ENCODE assay signal across 1 cellular context in the genomic region with DNA sequence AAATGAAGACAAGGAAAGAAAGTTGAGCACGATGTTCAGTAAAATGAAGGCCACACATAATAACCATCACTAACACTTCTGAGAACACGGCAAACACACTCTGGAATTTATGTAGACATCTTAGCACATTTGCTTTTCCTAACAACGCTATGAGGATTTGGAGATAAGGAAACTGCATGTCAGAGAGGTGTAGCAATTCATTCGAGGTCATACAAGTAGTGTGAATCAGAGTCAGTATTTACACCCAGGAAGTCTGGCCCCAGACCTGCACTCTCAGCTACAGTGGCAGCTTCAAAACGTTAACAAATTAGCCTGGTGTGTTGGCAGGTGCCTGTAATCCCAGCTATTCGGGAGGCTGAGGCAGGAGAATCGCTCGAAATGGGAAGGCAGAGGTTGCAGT.
TF ChIP-seq lines count a peak whose summit lies in the region.

No MANE protein-coding gene starts in this region.

TF ChIP-seq in SK-N-SH treated with all-trans-retinoic acid at 6 μM for 48 hours, 23 proteins besides CTCF, POLR2A, EP300 and RAD21 (continued from another document):
- TF ChIP-seq, protein P1, sequence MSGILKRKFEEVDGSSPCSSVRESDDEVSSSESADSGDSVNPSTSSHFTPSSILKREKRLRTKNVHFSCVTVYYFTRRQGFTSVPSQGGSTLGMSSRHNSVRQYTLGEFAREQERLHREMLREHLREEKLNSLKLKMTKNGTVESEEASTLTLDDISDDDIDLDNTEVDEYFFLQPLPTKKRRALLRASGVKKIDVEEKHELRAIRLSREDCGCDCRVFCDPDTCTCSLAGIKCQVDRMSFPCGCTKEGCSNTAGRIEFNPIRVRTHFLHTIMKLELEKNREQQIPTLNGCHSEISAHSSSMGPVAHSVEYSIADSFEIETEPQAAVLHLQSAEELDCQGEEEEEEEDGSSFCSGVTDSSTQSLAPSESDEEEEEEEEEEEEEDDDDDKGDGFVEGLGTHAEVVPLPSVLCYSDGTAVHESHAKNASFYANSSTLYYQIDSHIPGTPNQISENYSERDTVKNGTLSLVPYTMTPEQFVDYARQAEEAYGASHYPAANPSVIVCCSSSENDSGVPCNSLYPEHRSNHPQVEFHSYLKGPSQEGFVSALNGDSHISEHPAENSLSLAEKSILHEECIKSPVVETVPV (CRISPR knock-in tag; IDR thresholded peaks at IDR 0.05): no peak
- TF ChIP-seq GLIS3 (CRISPR knock-in tag; IDR thresholded peaks at IDR 0.05) (no peak), ESRRG (CRISPR knock-in tag; IDR thresholded peaks at IDR 0.05) (no peak), SNAI2 (CRISPR knock-in tag; IDR thresholded peaks at IDR 0.05) (no peak), PPARA (CRISPR knock-in tag; IDR thresholded peaks at IDR 0.05; ENCODE audit: borderline replicate concordance) (no peak), ZFP3 (CRISPR knock-in tag; IDR thresholded peaks at IDR 0.05) (no peak), BACH2 (CRISPR knock-in tag; IDR thresholded peaks at IDR 0.05; ENCODE audit: borderline replicate concordance) (no peak)
- TF ChIP-seq, protein P2, sequence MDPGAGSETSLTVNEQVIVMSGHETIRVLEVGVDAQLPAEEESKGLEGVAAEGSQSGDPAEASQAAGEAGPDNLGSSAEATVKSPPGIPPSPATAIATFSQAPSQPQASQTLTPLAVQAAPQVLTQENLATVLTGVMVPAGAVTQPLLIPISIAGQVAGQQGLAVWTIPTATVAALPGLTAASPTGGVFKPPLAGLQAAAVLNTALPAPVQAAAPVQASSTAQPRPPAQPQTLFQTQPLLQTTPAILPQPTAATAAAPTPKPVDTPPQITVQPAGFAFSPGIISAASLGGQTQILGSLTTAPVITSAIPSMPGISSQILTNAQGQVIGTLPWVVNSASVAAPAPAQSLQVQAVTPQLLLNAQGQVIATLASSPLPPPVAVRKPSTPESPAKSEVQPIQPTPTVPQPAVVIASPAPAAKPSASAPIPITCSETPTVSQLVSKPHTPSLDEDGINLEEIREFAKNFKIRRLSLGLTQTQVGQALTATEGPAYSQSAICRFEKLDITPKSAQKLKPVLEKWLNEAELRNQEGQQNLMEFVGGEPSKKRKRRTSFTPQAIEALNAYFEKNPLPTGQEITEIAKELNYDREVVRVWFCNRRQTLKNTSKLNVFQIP (CRISPR knock-in tag; IDR thresholded peaks at IDR 0.05; ENCODE audit: borderline replicate concordance, low read depth): no peak
- TF ChIP-seq, protein P3, sequence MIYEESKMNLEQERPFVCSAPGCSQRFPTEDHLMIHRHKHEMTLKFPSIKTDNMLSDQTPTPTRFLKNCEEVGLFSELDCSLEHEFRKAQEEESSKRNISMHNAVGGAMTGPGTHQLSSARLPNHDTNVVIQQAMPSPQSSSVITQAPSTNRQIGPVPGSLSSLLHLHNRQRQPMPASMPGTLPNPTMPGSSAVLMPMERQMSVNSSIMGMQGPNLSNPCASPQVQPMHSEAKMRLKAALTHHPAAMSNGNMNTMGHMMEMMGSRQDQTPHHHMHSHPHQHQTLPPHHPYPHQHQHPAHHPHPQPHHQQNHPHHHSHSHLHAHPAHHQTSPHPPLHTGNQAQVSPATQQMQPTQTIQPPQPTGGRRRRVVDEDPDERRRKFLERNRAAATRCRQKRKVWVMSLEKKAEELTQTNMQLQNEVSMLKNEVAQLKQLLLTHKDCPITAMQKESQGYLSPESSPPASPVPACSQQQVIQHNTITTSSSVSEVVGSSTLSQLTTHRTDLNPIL (CRISPR knock-in tag; IDR thresholded peaks at IDR 0.05; ENCODE audit: low read depth): no peak
- TF ChIP-seq, protein P4, sequence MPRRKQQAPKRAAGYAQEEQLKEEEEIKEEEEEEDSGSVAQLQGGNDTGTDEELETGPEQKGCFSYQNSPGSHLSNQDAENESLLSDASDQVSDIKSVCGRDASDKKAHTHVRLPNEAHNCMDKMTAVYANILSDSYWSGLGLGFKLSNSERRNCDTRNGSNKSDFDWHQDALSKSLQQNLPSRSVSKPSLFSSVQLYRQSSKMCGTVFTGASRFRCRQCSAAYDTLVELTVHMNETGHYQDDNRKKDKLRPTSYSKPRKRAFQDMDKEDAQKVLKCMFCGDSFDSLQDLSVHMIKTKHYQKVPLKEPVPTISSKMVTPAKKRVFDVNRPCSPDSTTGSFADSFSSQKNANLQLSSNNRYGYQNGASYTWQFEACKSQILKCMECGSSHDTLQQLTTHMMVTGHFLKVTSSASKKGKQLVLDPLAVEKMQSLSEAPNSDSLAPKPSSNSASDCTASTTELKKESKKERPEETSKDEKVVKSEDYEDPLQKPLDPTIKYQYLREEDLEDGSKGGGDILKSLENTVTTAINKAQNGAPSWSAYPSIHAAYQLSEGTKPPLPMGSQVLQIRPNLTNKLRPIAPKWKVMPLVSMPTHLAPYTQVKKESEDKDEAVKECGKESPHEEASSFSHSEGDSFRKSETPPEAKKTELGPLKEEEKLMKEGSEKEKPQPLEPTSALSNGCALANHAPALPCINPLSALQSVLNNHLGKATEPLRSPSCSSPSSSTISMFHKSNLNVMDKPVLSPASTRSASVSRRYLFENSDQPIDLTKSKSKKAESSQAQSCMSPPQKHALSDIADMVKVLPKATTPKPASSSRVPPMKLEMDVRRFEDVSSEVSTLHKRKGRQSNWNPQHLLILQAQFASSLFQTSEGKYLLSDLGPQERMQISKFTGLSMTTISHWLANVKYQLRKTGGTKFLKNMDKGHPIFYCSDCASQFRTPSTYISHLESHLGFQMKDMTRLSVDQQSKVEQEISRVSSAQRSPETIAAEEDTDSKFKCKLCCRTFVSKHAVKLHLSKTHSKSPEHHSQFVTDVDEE (CRISPR knock-in tag; IDR thresholded peaks at IDR 0.05): no peak
